10 cellular contexts compared by ENCODE assay signal in genomic region chr10:47257396-47258120, GRCh38. TPM values are rescaled to one million over a fixed set of nuclear protein-coding genes. Genes with fewer than 3 reads are reported as not detected.
DNase-seq lines count a peak whose midpoint lies in the region; ATAC-seq lines count a peak whose summit lies in the region.
"Had no signal": no experiment of that assay in that cellular context is flagged by ENCODE, and none has a peak within 500 bp of the region (broad histone marks: within the 10 kb centered on the region; RNA-seq: fewer than 3 reads in every experiment).

No MANE protein-coding gene starts in this region.

- peaks cover 0 to 2% of the 10 kb centered on the region in 2 donors for H3K36me3 Mint-ChIP-seq in activated T-cell treated with anti-CD3 and anti-CD28 coated beads, Interleukin-2, amount 50 U/mL, for 72 hours (ENCODE audit: insufficient read depth in 2 of 2)
- H3K36me3 Mint-ChIP-seq in stimulated activated naive CD8-positive, alpha-beta T cell treated with anti-CD3 and anti-CD28 coated beads, Interleukin-15, Interleukin-2, amounts not matched to agents 100 ng/mL and 50 ng/mL, for 24 hours (ENCODE audit: low read depth), result no peaks in the 10 kb centered on the region

- peak; percentile 58 to 61 for ATAC-seq in activated T-cell treated with anti-CD3 and anti-CD28 coated beads, Interleukin-2, amount 50 U/mL, for 72 hours (replicated peaks in 1 of 2)
- no peak for ATAC-seq in GM21381 (IDR thresholded peaks at IDR 0.05; ENCODE audit: unreplicated experiment)

- peak overlapping the region; percentile 75 to 80 for H3K4me3 Mint-ChIP-seq in activated T-cell treated with anti-CD3 and anti-CD28 coated beads, Interleukin-2, amount 50 U/mL, for 72 hours
- peak overlapping the region; percentile 35 for H3K4me3 Mint-ChIP-seq in stimulated activated naive CD8-positive, alpha-beta T cell treated with anti-CD3 and anti-CD28 coated beads, Interleukin-15, Interleukin-2, amounts not matched to agents 100 ng/mL and 50 ng/mL, for 24 hours

- no peak for DNase-seq in activated T-cell treated with anti-CD3 and anti-CD28 coated beads, Interleukin-2, amount 50 U/mL, for 72 hours
- DNase-seq in activated T-cell treated with anti-CD3 and anti-CD28 coated beads, Interleukin-2, amount 50 U/mL, for 48 hours, result no peak
- DNase-seq in RPMI7951 (ENCODE audit: low read depth) (peak; percentile 49), dermis blood vessel endothelial cell (peak; percentile 7), HK-2 (ENCODE audit: unreplicated experiment) (no peak), NCI-H146 (lab: John Stamatoyannopoulos, UW) (no peak)
- DNase-seq: NCI-H526 had no signal

- no peaks in the 10 kb centered on the region for H3K9me3 Mint-ChIP-seq in activated T-cell treated with anti-CD3 and anti-CD28 coated beads, Interleukin-2, amount 50 U/mL, for 72 hours
- no peaks in the 10 kb centered on the region for H3K9me3 Mint-ChIP-seq in stimulated activated naive CD8-positive, alpha-beta T cell treated with anti-CD3 and anti-CD28 coated beads, Interleukin-15, Interleukin-2, amounts not matched to agents 100 ng/mL and 50 ng/mL, for 24 hours

- peaks cover 87% of the 10 kb centered on the region for H3K4me1 Mint-ChIP-seq in activated T-cell treated with anti-CD3 and anti-CD28 coated beads, Interleukin-2, amount 50 U/mL, for 72 hours (ENCODE audit: low read depth)
- peaks cover 79% of the 10 kb centered on the region for H3K4me1 Mint-ChIP-seq in stimulated activated naive CD8-positive, alpha-beta T cell treated with anti-CD3 and anti-CD28 coated beads, Interleukin-15, Interleukin-2, amounts not matched to agents 100 ng/mL and 50 ng/mL, for 24 hours (ENCODE audit: low read depth)

- H3K27ac Mint-ChIP-seq in activated T-cell treated with anti-CD3 and anti-CD28 coated beads, Interleukin-2, amount 50 U/mL, for 72 hours, result peak overlapping the region; percentile 89
- H3K27ac Mint-ChIP-seq in stimulated activated naive CD8-positive, alpha-beta T cell treated with anti-CD3 and anti-CD28 coated beads, Interleukin-15, Interleukin-2, amounts not matched to agents 100 ng/mL and 50 ng/mL, for 24 hours, result peak overlapping the region; percentile 81

- no peaks in the 10 kb centered on the region for H3K27me3 Mint-ChIP-seq in activated T-cell treated with anti-CD3 and anti-CD28 coated beads, Interleukin-2, amount 50 U/mL, for 72 hours (ENCODE audit: low read depth)
- H3K27me3 Mint-ChIP-seq in stimulated activated naive CD8-positive, alpha-beta T cell treated with anti-CD3 and anti-CD28 coated beads, Interleukin-15, Interleukin-2, amounts not matched to agents 100 ng/mL and 50 ng/mL, for 24 hours, result no peaks in the 10 kb centered on the region

RNA-seq across cellular contexts. Expression of gene GDF10, which starts 42.4 kb away (rescaled TPM):
- total RNA-seq in activated T-cell treated with anti-CD3 and anti-CD28 coated beads, Interleukin-2, amount 50 U/mL, for 72 hours, result under 1 TPM; 0.19 TPM
- total RNA-seq in RPMI7951 (2014; rRNA removed; shearing (Covaris generic)), result not detected in 2 replicates
- total RNA-seq in dermis blood vessel endothelial cell, result not detected in 2 replicates
- total RNA-seq: mononuclear cell had no signal

Comparison
In these comparisons a context has a peak if more than half of its experiments do, and no peak if none do; other contexts are left out.
1. DNase-seq: peak in RPMI7951 (single experiment) and dermis blood vessel endothelial cell (single experiment); none in activated T-cell treated with anti-CD3 and anti-CD28 coated beads, Interleukin-2, amount 50 U/mL, for 72 hours (0 of 2), activated T-cell treated with anti-CD3 and anti-CD28 coated beads, Interleukin-2, amount 50 U/mL, for 48 hours (0 of 2), HK-2 (single experiment) and NCI-H146 (single experiment).